ENCODE assay signal across 7 cellular contexts in the genomic region with DNA sequence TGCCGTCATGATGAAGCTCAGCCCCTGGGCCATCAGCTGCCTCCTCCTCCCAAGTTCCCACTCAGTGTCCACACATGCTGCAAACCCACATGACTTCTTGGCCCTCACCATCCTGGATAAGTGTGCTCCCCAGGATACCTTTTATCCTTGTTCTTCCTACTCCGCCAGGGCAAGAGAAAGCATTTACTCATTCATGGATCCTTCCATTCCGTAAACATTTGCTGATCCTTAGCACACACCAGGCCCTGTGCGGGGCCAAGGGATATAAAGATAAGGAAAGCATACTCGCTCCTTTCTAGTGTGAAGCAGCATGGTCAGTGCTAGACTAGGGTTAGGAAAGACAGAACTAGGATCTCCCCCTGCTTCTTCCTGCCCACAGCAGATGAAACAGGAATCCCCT.
"Had no signal": no experiment of that assay in that cellular context is flagged by ENCODE, and none has a peak within 500 bp of the region (broad histone marks: within the 10 kb centered on the region; RNA-seq: fewer than 3 reads in every experiment).

No MANE protein-coding gene starts in this region.

- H3K4me1 ChIP-seq: HAP-1 had no signal

- H3K36me3 ChIP-seq: HAP-1 had no signal

- H3K27ac ChIP-seq: GM23248, HL-60 had no signal

- H3K4me3 ChIP-seq: GM23248, HAP-1 had no signal

- H3K4me3 Mint-ChIP-seq: HFFc6, IgD-negative memory B cell had no signal

- DNase-seq: GM23248, GOT3, H7, HFFc6 had no signal

- H3K9me3 ChIP-seq: HAP-1 had no signal

- H3K27ac Mint-ChIP-seq: HFFc6, IgD-negative memory B cell had no signal

- H3K9me3 Mint-ChIP-seq: IgD-negative memory B cell had no signal

- H3K36me3 Mint-ChIP-seq: IgD-negative memory B cell had no signal

- H2AFZ ChIP-seq: GM23248 had no signal
